In genomic region chr17:41199421-41200098, GRCh38 we compare ENCODE assay signal across 36 cellular contexts. TPM values are rescaled to one million over a fixed set of nuclear protein-coding genes. Genes with fewer than 3 reads are reported as not detected.
"Had no signal": no experiment of that assay in that cellular context is flagged by ENCODE, and none has a peak within 500 bp of the region (broad histone marks: within the 10 kb centered on the region; RNA-seq: fewer than 3 reads in every experiment).

No MANE protein-coding gene starts in this region.

- H3K27me3 ChIP-seq: adrenal gland, body of pancreas, breast epithelium, Peyer's patch had no signal

- H3K4me3 ChIP-seq: adrenal gland, body of pancreas, breast epithelium, Peyer's patch had no signal

- ATAC-seq: activated CD4-positive, CD25-positive, alpha-beta regulatory T cell treated with anti-CD3 and anti-CD28 coated beads, Interleukin-2, amount 50 U/mL, for 24 hours; activated naive CD4-positive, alpha-beta T cell treated with anti-CD3 and anti-CD28 coated beads, Interleukin-2, amount 50 U/mL, for 72 hours; activated T-cell treated with anti-CD3 and anti-CD28 coated beads, Interleukin-2, amount 50 U/mL, for 4 hours; body of pancreas; PC-3; SK-N-SH treated with all-trans-retinoic acid at 6 μM for 48 hours; WTC11 had no signal

- H3K27ac ChIP-seq: adrenal gland, body of pancreas, breast epithelium, Peyer's patch had no signal

- H3K9me3 ChIP-seq: adrenal gland, body of pancreas, breast epithelium, Peyer's patch had no signal

- H3K4me1 ChIP-seq: adrenal gland, body of pancreas, breast epithelium, Peyer's patch had no signal

- H3K36me3 ChIP-seq: adrenal gland, breast epithelium, Peyer's patch had no signal

- DNase-seq: activated CD4-positive, alpha-beta memory T cell treated with anti-CD3 and anti-CD28 coated beads for 36 hours; activated CD4-positive, alpha-beta T cell treated with anti-CD3 and anti-CD28 coated beads for 4 hours; activated CD4-positive, alpha-beta T cell treated with anti-CD3 and anti-CD28 coated beads, Interleukin-2, amount 50 U/mL, for 1 hour; activated CD8-positive, alpha-beta memory T cell treated with anti-CD3 and anti-CD28 coated beads, Interleukin-2, amount 50 U/mL, for 4 hours; activated gamma-delta T cell treated with Interleukin-2 at 50 U/mL for 16 hours; activated naive CD4-positive, alpha-beta T cell treated with anti-CD3 and anti-CD28 coated beads for 36 hours; activated T-cell treated with anti-CD3 and anti-CD28 coated beads for 4 hours; activated T-cell treated with anti-CD3 and anti-CD28 coated beads, Interleukin-2, amount 50 U/mL, for 4 hours; adrenal gland; body of pancreas; Kasumi-1; KG1; MM.1S; MV-4-11; NCI-H1092; NCI-H146; NCI-H187; NCI-H2081 treated with DMSO at 0.1 percent for 48 hours; NCI-H345; NCI-H524 treated with DMSO at 0.1 percent for 48 hours; NCI-H774; PC-3; Peyer's patch; RPMI8226; SHP77 treated with DMSO at 0.1 percent for 48 hours; T-helper 1 cell had no signal

RNA-seq across cellular contexts. Expression of gene KRTAP9-1, which starts 9.9 kb away (rescaled TPM):
- total RNA-seq: activated CD4-positive, alpha-beta memory T cell treated with anti-CD3 and anti-CD28 coated beads for 36 hours; activated naive CD4-positive, alpha-beta T cell treated with anti-CD3 and anti-CD28 coated beads for 36 hours; activated naive CD4-positive, alpha-beta T cell treated with anti-CD3 and anti-CD28 coated beads, Interleukin-2, amount 50 U/mL, for 72 hours; activated T-cell treated with anti-CD3 and anti-CD28 coated beads, Interleukin-2, amount 50 U/mL, for 4 hours; activated T-helper 1 cell treated with anti-CD3 and anti-CD28 coated beads, Interleukin-12 subunit alpha, Interleukin-12 subunit beta, Interleukin-2, Interleukin-4 antibody, amounts not matched to agents 30 ng/mL and 10 ng/mL and 1 ng/mL, durations not matched to agents 14 hours and 24 hours and 36 hours; adrenal gland; astrocyte; body of pancreas; breast epithelium; cardiac septum; NCI-H460; PC-3; Peyer's patch; SK-MEL-5; WTC11 had no signal

RNA-seq across cellular contexts. Expression of gene KRTAP4-1, which starts 14.8 kb away (rescaled TPM):
- total RNA-seq: activated CD4-positive, alpha-beta memory T cell treated with anti-CD3 and anti-CD28 coated beads for 36 hours; activated naive CD4-positive, alpha-beta T cell treated with anti-CD3 and anti-CD28 coated beads for 36 hours; activated naive CD4-positive, alpha-beta T cell treated with anti-CD3 and anti-CD28 coated beads, Interleukin-2, amount 50 U/mL, for 72 hours; activated T-cell treated with anti-CD3 and anti-CD28 coated beads, Interleukin-2, amount 50 U/mL, for 4 hours; activated T-helper 1 cell treated with anti-CD3 and anti-CD28 coated beads, Interleukin-12 subunit alpha, Interleukin-12 subunit beta, Interleukin-2, Interleukin-4 antibody, amounts not matched to agents 30 ng/mL and 10 ng/mL and 1 ng/mL, durations not matched to agents 14 hours and 24 hours and 36 hours; adrenal gland; astrocyte; body of pancreas; breast epithelium; cardiac septum; PC-3; Peyer's patch; SK-MEL-5; WTC11 had no signal

RNA-seq across cellular contexts. Expression of gene KRTAP4-2, which starts 21.5 kb away (rescaled TPM):
- total RNA-seq: activated CD4-positive, alpha-beta memory T cell treated with anti-CD3 and anti-CD28 coated beads for 36 hours; activated naive CD4-positive, alpha-beta T cell treated with anti-CD3 and anti-CD28 coated beads for 36 hours; activated naive CD4-positive, alpha-beta T cell treated with anti-CD3 and anti-CD28 coated beads, Interleukin-2, amount 50 U/mL, for 72 hours; activated T-cell treated with anti-CD3 and anti-CD28 coated beads, Interleukin-2, amount 50 U/mL, for 4 hours; activated T-helper 1 cell treated with anti-CD3 and anti-CD28 coated beads, Interleukin-12 subunit alpha, Interleukin-12 subunit beta, Interleukin-2, Interleukin-4 antibody, amounts not matched to agents 30 ng/mL and 10 ng/mL and 1 ng/mL, durations not matched to agents 14 hours and 24 hours and 36 hours; adrenal gland; astrocyte; body of pancreas; breast epithelium; cardiac septum; NCI-H460; PC-3; Peyer's patch; SK-MEL-5; WTC11 had no signal

RNA-seq across cellular contexts. Expression of gene KRTAP9-2, which starts 26.9 kb away (rescaled TPM):
- total RNA-seq: activated CD4-positive, alpha-beta memory T cell treated with anti-CD3 and anti-CD28 coated beads for 36 hours; activated naive CD4-positive, alpha-beta T cell treated with anti-CD3 and anti-CD28 coated beads for 36 hours; activated naive CD4-positive, alpha-beta T cell treated with anti-CD3 and anti-CD28 coated beads, Interleukin-2, amount 50 U/mL, for 72 hours; activated T-cell treated with anti-CD3 and anti-CD28 coated beads, Interleukin-2, amount 50 U/mL, for 4 hours; activated T-helper 1 cell treated with anti-CD3 and anti-CD28 coated beads, Interleukin-12 subunit alpha, Interleukin-12 subunit beta, Interleukin-2, Interleukin-4 antibody, amounts not matched to agents 30 ng/mL and 10 ng/mL and 1 ng/mL, durations not matched to agents 14 hours and 24 hours and 36 hours; adrenal gland; astrocyte; body of pancreas; breast epithelium; cardiac septum; NCI-H460; PC-3; Peyer's patch; SK-MEL-5; WTC11 had no signal

RNA-seq across cellular contexts. Expression of gene KRTAP4-3, which starts 31.5 kb away (rescaled TPM):
- total RNA-seq: activated CD4-positive, alpha-beta memory T cell treated with anti-CD3 and anti-CD28 coated beads for 36 hours; activated naive CD4-positive, alpha-beta T cell treated with anti-CD3 and anti-CD28 coated beads for 36 hours; activated naive CD4-positive, alpha-beta T cell treated with anti-CD3 and anti-CD28 coated beads, Interleukin-2, amount 50 U/mL, for 72 hours; activated T-cell treated with anti-CD3 and anti-CD28 coated beads, Interleukin-2, amount 50 U/mL, for 4 hours; activated T-helper 1 cell treated with anti-CD3 and anti-CD28 coated beads, Interleukin-12 subunit alpha, Interleukin-12 subunit beta, Interleukin-2, Interleukin-4 antibody, amounts not matched to agents 30 ng/mL and 10 ng/mL and 1 ng/mL, durations not matched to agents 14 hours and 24 hours and 36 hours; adrenal gland; astrocyte; body of pancreas; breast epithelium; cardiac septum; NCI-H460; PC-3; Peyer's patch; SK-MEL-5; WTC11 had no signal
